In the genomic region with DNA sequence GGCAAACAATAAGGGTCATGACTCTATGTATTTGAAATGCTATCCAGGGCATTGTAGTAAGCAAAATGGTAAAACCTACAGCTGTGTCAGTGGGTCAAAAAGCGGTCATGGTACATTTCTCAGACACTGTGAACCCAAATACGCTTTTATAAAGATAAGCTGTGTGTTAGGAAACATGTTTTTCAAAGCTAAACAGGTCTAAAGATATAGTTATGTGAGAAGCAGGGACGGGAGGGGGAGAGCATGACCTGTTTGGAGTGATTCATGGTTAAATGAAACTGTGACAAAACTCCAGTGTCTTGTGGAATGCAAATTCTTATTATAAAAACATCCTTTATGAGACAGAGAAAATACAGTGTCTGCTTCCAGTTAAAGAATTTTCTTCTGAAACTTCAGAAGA, we compare ENCODE assay signal across 1 cellular context.
TF ChIP-seq lines count a peak whose summit lies in the region.

No MANE protein-coding gene starts in this region.

TF ChIP-seq in endothelial cell of umbilical vein, 7 proteins besides CTCF, POLR2A, EP300 and RAD21 (continued from another document):
- TF ChIP-seq, protein P1, sequence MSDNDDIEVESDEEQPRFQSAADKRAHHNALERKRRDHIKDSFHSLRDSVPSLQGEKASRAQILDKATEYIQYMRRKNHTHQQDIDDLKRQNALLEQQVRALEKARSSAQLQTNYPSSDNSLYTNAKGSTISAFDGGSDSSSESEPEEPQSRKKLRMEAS (IDR thresholded peaks at IDR 0.05; ENCODE audit: insufficient read depth, insufficient read length): no peak
